9 cellular contexts compared by ENCODE assay signal in the genomic region with DNA sequence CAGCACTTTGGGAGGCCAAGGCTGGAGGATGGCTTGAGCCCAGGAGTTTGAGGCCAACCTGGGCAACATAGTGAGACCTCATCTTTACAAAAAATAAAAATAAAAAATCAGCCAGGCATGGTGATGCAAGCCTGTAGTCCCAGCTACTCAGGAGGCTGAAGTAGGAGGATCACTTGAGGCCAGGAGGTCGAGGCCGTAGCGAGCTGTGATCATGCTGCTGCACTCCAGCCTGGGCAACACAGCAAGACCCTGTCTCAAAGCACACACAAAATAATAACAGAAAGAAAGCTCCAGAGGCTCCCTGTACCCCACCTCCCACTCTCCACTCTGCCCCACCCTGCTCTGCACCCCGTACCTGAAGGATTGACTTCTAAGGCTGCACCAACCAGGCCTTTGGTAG. TPM values are rescaled to one million over a fixed set of nuclear protein-coding genes. Genes with fewer than 3 reads are reported as not detected.
"Had no signal": no experiment of that assay in that cellular context is flagged by ENCODE, and none has a peak within 500 bp of the region (broad histone marks: within the 10 kb centered on the region; RNA-seq: fewer than 3 reads in every experiment).

No MANE protein-coding gene starts in this region.

RNA-seq across cellular contexts. Expression of a gene that starts 24.2 kb away (rescaled TPM):
- total RNA-seq: HT1080, LHCN-M2, MCF 10A, PC-9, Peyer's patch, Right ventricle myocardium superior, RPMI7951, SJSA1 had no signal
- polyA plus RNA-seq: IgD-negative memory B cell had no signal

RNA-seq across cellular contexts. Expression of a gene that starts 42.5 kb away (rescaled TPM):
- total RNA-seq: MCF 10A, PC-9, RPMI7951, SJSA1 had no signal
- polyA plus RNA-seq: IgD-negative memory B cell had no signal
